In genomic region chr15:93942140-93942808, GRCh38 we compare ENCODE assay signal across 15 cellular contexts.
DNase-seq lines count a peak whose midpoint lies in the region; ATAC-seq, FAIRE-seq and TF ChIP-seq lines count a peak whose summit lies in the region.
"Had no signal": no experiment of that assay in that cellular context is flagged by ENCODE, and none has a peak within 500 bp of the region (broad histone marks: within the 10 kb centered on the region; RNA-seq: fewer than 3 reads in every experiment).

No MANE protein-coding gene starts in this region.

- H4K20me1 ChIP-seq in osteoblast (ENCODE audit: insufficient read depth, low read length), result no peaks in the 10 kb centered on the region

- H3K27me3 Mint-ChIP-seq in stimulated activated naive CD8-positive, alpha-beta T cell treated with anti-CD3 and anti-CD28 coated beads, Interleukin-15, amount 100 ng/mL, for 72 hours, result no peaks in the 10 kb centered on the region

- ATAC-seq in stimulated activated naive CD8-positive, alpha-beta T cell treated with anti-CD3 and anti-CD28 coated beads, Interleukin-15, amount 100 ng/mL, for 72 hours, result no peak
- ATAC-seq: activated CD8-positive, alpha-beta T cell treated with anti-CD3 and anti-CD28 coated beads, Interleukin-2, amount 10 ng/mL, durations not matched to agents 7 days and 5 days had no signal

- H3K9me3 ChIP-seq in osteoblast (ENCODE audit: low read depth, low read length), result no peaks in the 10 kb centered on the region
- H3K9me3 ChIP-seq: adrenal gland, esophagus squamous epithelium, prostate gland had no signal

- H3K4me3 Mint-ChIP-seq in stimulated activated naive CD8-positive, alpha-beta T cell treated with anti-CD3 and anti-CD28 coated beads, Interleukin-15, amount 100 ng/mL, for 72 hours, result no peak overlapping the region
- H3K4me3 Mint-ChIP-seq: activated CD8-positive, alpha-beta T cell treated with anti-CD3 and anti-CD28 coated beads, Interleukin-2, amount 10 ng/mL, durations not matched to agents 7 days and 5 days had no signal

- H3K4me3 ChIP-seq in osteoblast (ENCODE audit: insufficient read depth, low read length) (no peak overlapping the region), dorsolateral prefrontal cortex (no peak overlapping the region)
- H3K4me3 ChIP-seq: adrenal gland, esophagus squamous epithelium, prostate gland had no signal

- no peaks in the 10 kb centered on the region for H3K79me2 ChIP-seq in osteoblast (ENCODE audit: insufficient read depth, low read length)

- intact Hi-C loops in dorsolateral prefrontal cortex (cut with DNase I), result no loop called here

- H3K4me1 ChIP-seq in osteoblast (ENCODE audit: insufficient read depth, low read length), result no peaks in the 10 kb centered on the region
- H3K4me1 ChIP-seq: adrenal gland, prostate gland had no signal

- H3K9me3 Mint-ChIP-seq in stimulated activated naive CD8-positive, alpha-beta T cell treated with anti-CD3 and anti-CD28 coated beads, Interleukin-15, amount 100 ng/mL, for 72 hours, result peaks cover 0 to 7% of the 10 kb centered on the region in 2 donors

- FAIRE-seq in GM12891 (lab: Jason Lieb, UNC), result no peak
- FAIRE-seq: colon had no signal

- H3K4me1 Mint-ChIP-seq in stimulated activated naive CD8-positive, alpha-beta T cell treated with anti-CD3 and anti-CD28 coated beads, Interleukin-15, amount 100 ng/mL, for 72 hours, result no peaks in the 10 kb centered on the region

- no peak for TF ChIP-seq POLR2A in GM12891 (IDR thresholded peaks at IDR 0.05; ENCODE audit: low read depth, low read length)

- H3K27me3 ChIP-seq in osteoblast (ENCODE audit: insufficient read depth, low read length), result no peaks in the 10 kb centered on the region
- H3K27me3 ChIP-seq in dorsolateral prefrontal cortex, result no peaks in the 10 kb centered on the region
- H3K27me3 ChIP-seq: adrenal gland, esophagus squamous epithelium had no signal

- H3K27ac ChIP-seq in osteoblast (ENCODE audit: low read depth, low read length), result no peak overlapping the region
- H3K27ac ChIP-seq in dorsolateral prefrontal cortex, result no peak overlapping the region
- H3K27ac ChIP-seq: adrenal gland, prostate gland had no signal

- TF ChIP-seq CTCF in osteoblast (IDR thresholded peaks at IDR 0.05; ENCODE audit: extremely low read depth, low read depth, low read length), result no peak
- no peak for TF ChIP-seq CTCF in dorsolateral prefrontal cortex (IDR thresholded peaks at IDR 0.05 in 54 of 56, conservative IDR thresholded peaks at IDR 0.05 in 2 of 56; ENCODE audit: low read depth in 1 of 56, partially characterized antibody in 56 of 56)

- DNase-seq in NCI-H2029 (lab: John Stamatoyannopoulos, UW) (peak; percentile 8), NCI-H2029 treated with DMSO at 0.1 percent for 48 hours (lab: John Stamatoyannopoulos, UW) (no peak), NCI-H2081 treated with DMSO at 0.1 percent for 48 hours (lab: John Stamatoyannopoulos, UW) (peak; percentile 2), astrocyte of the hippocampus (ENCODE audit: low read depth, low spot score) (peak; percentile 41), osteoblast (ENCODE audit: insufficient read length, low spot score, missing footprints) (peak; percentile 44), dorsolateral prefrontal cortex (no peak), GM12891 (ENCODE audit: insufficient read length, low spot score) (no peak)
- DNase-seq in stimulated activated naive CD8-positive, alpha-beta T cell treated with anti-CD3 and anti-CD28 coated beads, Interleukin-15, amount 100 ng/mL, for 72 hours, result no peak
- DNase-seq: activated CD8-positive, alpha-beta T cell treated with anti-CD3 and anti-CD28 coated beads, Interleukin-2, amount 10 ng/mL, durations not matched to agents 7 days and 5 days; adrenal gland; esophagus squamous epithelium; Kasumi-1; substantia nigra had no signal

- H3K4me2 ChIP-seq in osteoblast (ENCODE audit: insufficient read depth, low read length), result no peak overlapping the region

- H3K36me3 ChIP-seq in osteoblast (ENCODE audit: insufficient read depth, low read length), result no peaks in the 10 kb centered on the region
- H3K36me3 ChIP-seq: adrenal gland, esophagus squamous epithelium, prostate gland had no signal

- no peak overlapping the region for H3K27ac Mint-ChIP-seq in stimulated activated naive CD8-positive, alpha-beta T cell treated with anti-CD3 and anti-CD28 coated beads, Interleukin-15, amount 100 ng/mL, for 72 hours
- H3K27ac Mint-ChIP-seq: activated CD8-positive, alpha-beta T cell treated with anti-CD3 and anti-CD28 coated beads, Interleukin-2, amount 10 ng/mL, durations not matched to agents 7 days and 5 days had no signal

- H2AFZ ChIP-seq in osteoblast (ENCODE audit: low read length), result no peak overlapping the region

TF ChIP-seq in GM12891, 5 proteins besides CTCF, POLR2A, EP300 and RAD21:
- TF ChIP-seq PAX5 (IDR thresholded peaks at IDR 0.05; ENCODE audit: insufficient read depth, low read length, severe bottlenecking) (no peak), TAF1 (IDR thresholded peaks at IDR 0.05; ENCODE audit: low read depth, low read length) (no peak)

Comparison
In these comparisons a context has a peak if more than half of its experiments do, and no peak if none do; other contexts are left out.
1. DNase-seq: peak in NCI-H2029 (single experiment), NCI-H2081 treated with DMSO at 0.1 percent for 48 hours (single experiment), astrocyte of the hippocampus (single experiment) and osteoblast (single experiment); none in NCI-H2029 treated with DMSO at 0.1 percent for 48 hours (single experiment), dorsolateral prefrontal cortex (0 of 10), stimulated activated naive CD8-positive, alpha-beta T cell treated with anti-CD3 and anti-CD28 coated beads, Interleukin-15, amount 100 ng/mL, for 72 hours (0 of 2) and GM12891 (single experiment).